Comparison of ENCODE assay signal across 24 cellular contexts in genomic region chr11:134849833-134850232, GRCh38.
"Had no signal": no experiment of that assay in that cellular context is flagged by ENCODE, and none has a peak within 500 bp of the region (broad histone marks: within the 10 kb centered on the region; RNA-seq: fewer than 3 reads in every experiment).

No MANE protein-coding gene starts in this region.

- H3K36me3 ChIP-seq: esophagus squamous epithelium, gastrocnemius medialis, heart right ventricle, left lung, lower lobe of right lung had no signal

- FAIRE-seq: colon, endothelial cell of umbilical vein, islet of Langerhans, keratinocyte had no signal

- H3K4me3 ChIP-seq: coronary artery, dorsolateral prefrontal cortex, esophagus squamous epithelium, gastrocnemius medialis, heart right ventricle, left lung, lower lobe of right lung, mucosa of descending colon had no signal

- H3K4me1 ChIP-seq: gastrocnemius medialis, heart right ventricle, left lung, lower lobe of right lung had no signal

- ATAC-seq: gastrocnemius medialis, heart right ventricle, left cardiac atrium, left lung, left ventricle myocardium superior, lower lobe of right lung, mucosa of descending colon had no signal

- H3K27ac Mint-ChIP-seq: mesothelial cell of epicardium, naive B cell had no signal

- H3K27me3 ChIP-seq: esophagus squamous epithelium, gastrocnemius medialis, left lung had no signal

- H3K27ac ChIP-seq: coronary artery, dorsolateral prefrontal cortex, esophagus squamous epithelium, gastrocnemius medialis, heart right ventricle, left lung, lower lobe of right lung had no signal

- DNase-seq: dermis blood vessel endothelial cell; dorsolateral prefrontal cortex; effector CD4-positive, alpha-beta T cell; effector memory CD4-positive, alpha-beta T cell; esophagus squamous epithelium; foreskin fibroblast; foreskin melanocyte; gastrocnemius medialis; glutamatergic neuron; heart right ventricle; hippocampal formation; left cardiac atrium; left lung; left ventricle myocardium superior; lower lobe of right lung; mesenchymal stem cell; mucosa of descending colon; naive B cell had no signal

- H3K9me3 ChIP-seq: esophagus squamous epithelium, gastrocnemius medialis, heart right ventricle, left lung, lower lobe of right lung, mucosa of descending colon had no signal

- H3K4me3 Mint-ChIP-seq: mesothelial cell of epicardium, naive B cell had no signal

- H3K4me1 Mint-ChIP-seq: naive B cell had no signal

- H3K36me3 Mint-ChIP-seq: mesothelial cell of epicardium, naive B cell had no signal

- H3K9me3 Mint-ChIP-seq: mesothelial cell of epicardium, naive B cell had no signal
